In genomic region chr10:30751678-30752331, GRCh38 we compare ENCODE assay signal across 8 cellular contexts.
A peak's percentile ranks its signal among the peaks of the same experiment; 100 is the strongest.
DNase-seq lines count a peak whose midpoint lies in the region; ATAC-seq and TF ChIP-seq lines count a peak whose summit lies in the region.

No MANE protein-coding gene starts in this region.

- H3K9me3 ChIP-seq in BE2C (no peaks in the 10 kb centered on the region), tibial nerve (no peaks in the 10 kb centered on the region)

- H3K36me3 Mint-ChIP-seq in activated CD8-positive, alpha-beta T cell treated with anti-CD3 and anti-CD28 coated beads, Interleukin-2, amount 10 ng/mL, durations not matched to agents 7 days and 5 days (ENCODE audit: low read depth), result no peaks in the 10 kb centered on the region
- no peaks in the 10 kb centered on the region for H3K36me3 Mint-ChIP-seq in nephron progenitor cell (ENCODE audit: low read depth)

- H3K27me3 ChIP-seq in BE2C (no peaks in the 10 kb centered on the region), tibial nerve (no peaks in the 10 kb centered on the region)

- no peak overlapping the region for H3K4me3 Mint-ChIP-seq in activated CD8-positive, alpha-beta T cell treated with anti-CD3 and anti-CD28 coated beads, Interleukin-2, amount 10 ng/mL, durations not matched to agents 7 days and 5 days
- no peak overlapping the region for H3K4me3 Mint-ChIP-seq in nephron progenitor cell

- no peak for TF ChIP-seq POLR2A in tibial nerve (IDR thresholded peaks at IDR 0.05)

- no peaks in the 10 kb centered on the region for H3K27me3 Mint-ChIP-seq in activated CD8-positive, alpha-beta T cell treated with anti-CD3 and anti-CD28 coated beads, Interleukin-2, amount 10 ng/mL, durations not matched to agents 7 days and 5 days (ENCODE audit: low read depth)
- H3K27me3 Mint-ChIP-seq in nephron progenitor cell (ENCODE audit: low read depth, poor library complexity), result peaks cover 9% of the 10 kb centered on the region

- CTCF ChIA-PET in activated CD8-positive, alpha-beta T cell treated with anti-CD3 and anti-CD28 coated beads, Interleukin-2, amount 10 ng/mL, durations not matched to agents 7 days and 5 days (lab: Charles Lee), result interaction anchor here (0.8 to 2.6 kb wide), 7 partner anchors 10 to 68 kb away, joined by 3 to 11 read pairs (median 4); no protein-coding TSS in a partner anchor

- H3K4me3 ChIP-seq in BE2C (ENCODE audit: low read depth, low read length) (peak overlapping the region; percentile 32), fibroblast of pulmonary artery (replicated peaks; ENCODE audit: low read depth, low read length) (no peak overlapping the region), tibial nerve (no peak overlapping the region)

- H3K36me3 ChIP-seq in BE2C (no peaks in the 10 kb centered on the region), tibial nerve (no peaks in the 10 kb centered on the region)

- H3K4me1 ChIP-seq in BE2C (peaks cover 43% of the 10 kb centered on the region), tibial nerve (peaks cover 0 to 28% (median 2%) of the 10 kb centered on the region in 4 donors)

- POLR2A ChIA-PET in activated CD8-positive, alpha-beta T cell treated with anti-CD3 and anti-CD28 coated beads, Interleukin-2, amount 10 ng/mL, durations not matched to agents 7 days and 5 days (lab: Charles Lee), result interaction anchor here (0.6 to 1.3 kb wide), 2 partner anchors 15 to 1627 kb away, joined by 3 to 4 read pairs; no protein-coding TSS in a partner anchor

- 33 to 62% methylated on average over 14 of the region's 14 CpGs for WGBS in tibial nerve, 2 donors

- no peak for ATAC-seq in activated CD8-positive, alpha-beta T cell treated with anti-CD3 and anti-CD28 coated beads, Interleukin-2, amount 10 ng/mL, durations not matched to agents 7 days and 5 days
- ATAC-seq in GM18873 (IDR thresholded peaks at IDR 0.05; ENCODE audit: low FRiP score, unreplicated experiment), result no peak

- DNase-seq in BE2C (peak; percentile 76), GM19238 (ENCODE audit: insufficient read length, low spot score) (peak; percentile 42), NCI-H2171 treated with DMSO at 0.1 percent for 48 hours (lab: John Stamatoyannopoulos, UW) (peak; percentile 45), fibroblast of pulmonary artery (ENCODE audit: low read depth) (peak; percentile 57), nephron progenitor cell (peak; percentile 74), tibial nerve (ENCODE audit: low spot score in 2 of 2) (peak; percentile 60 to 74)
- no peak for DNase-seq in activated CD8-positive, alpha-beta T cell treated with anti-CD3 and anti-CD28 coated beads, Interleukin-2, amount 10 ng/mL, durations not matched to agents 7 days and 5 days

- peak in 1 of 2 donors; percentile 60 for TF ChIP-seq EP300 in tibial nerve (IDR thresholded peaks at IDR 0.05)

- H3K4me1 Mint-ChIP-seq in activated CD8-positive, alpha-beta T cell treated with anti-CD3 and anti-CD28 coated beads, Interleukin-2, amount 10 ng/mL, durations not matched to agents 7 days and 5 days (ENCODE audit: low read depth), result peaks cover 36% of the 10 kb centered on the region
- peaks cover 14% of the 10 kb centered on the region for H3K4me1 Mint-ChIP-seq in nephron progenitor cell

- H3K9me3 Mint-ChIP-seq in activated CD8-positive, alpha-beta T cell treated with anti-CD3 and anti-CD28 coated beads, Interleukin-2, amount 10 ng/mL, durations not matched to agents 7 days and 5 days (ENCODE audit: insufficient read depth), result no peaks in the 10 kb centered on the region
- H3K9me3 Mint-ChIP-seq in nephron progenitor cell, result no peaks in the 10 kb centered on the region

- TF ChIP-seq CTCF in BE2C (IDR thresholded peaks at IDR 0.05; ENCODE audit: low read depth, low read length) (peak; percentile 88), fibroblast of pulmonary artery (IDR thresholded peaks at IDR 0.05; ENCODE audit: low read length, missing control alignments) (peak; percentile 70), nephron progenitor cell (IDR thresholded peaks at IDR 0.05) (peak; percentile 88), tibial nerve (IDR thresholded peaks at IDR 0.05) (peak; percentile 20 to 88 (median 39))

- peak overlapping the region in 2 of 4 donors; percentile 44 to 68 for H3K27ac ChIP-seq in tibial nerve

- H3K27ac Mint-ChIP-seq in activated CD8-positive, alpha-beta T cell treated with anti-CD3 and anti-CD28 coated beads, Interleukin-2, amount 10 ng/mL, durations not matched to agents 7 days and 5 days, result peak overlapping the region; percentile 58
- peak overlapping the region; percentile 22 for H3K27ac Mint-ChIP-seq in nephron progenitor cell
